Comparison of ENCODE assay signal across 13 cellular contexts in the genomic region with DNA sequence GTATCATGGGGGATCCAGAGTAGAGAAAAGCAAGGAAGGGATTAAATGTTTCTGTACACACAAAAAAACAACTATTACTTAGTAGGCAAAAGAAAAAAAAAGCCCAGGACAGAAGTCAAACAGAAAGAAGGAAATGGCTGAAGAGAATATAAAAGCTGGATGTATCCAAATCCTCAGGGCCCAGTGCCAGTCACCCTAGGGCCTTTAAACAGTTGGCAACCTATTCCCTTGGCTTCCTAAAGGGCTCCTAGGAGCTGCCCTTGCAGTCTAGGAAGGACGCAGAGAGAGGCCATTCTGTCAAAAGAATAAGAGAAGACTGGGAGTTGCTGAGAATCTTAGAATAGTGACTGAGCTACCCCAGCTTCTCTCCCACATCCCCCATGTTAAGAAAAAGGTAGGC. TPM values are rescaled to one million over a fixed set of nuclear protein-coding genes. Genes with fewer than 3 reads are reported as not detected.
DNase-seq lines count a peak whose midpoint lies in the region; ATAC-seq and TF ChIP-seq lines count a peak whose summit lies in the region.
"Had no signal": no experiment of that assay in that cellular context is flagged by ENCODE, and none has a peak within 500 bp of the region (broad histone marks: within the 10 kb centered on the region; RNA-seq: fewer than 3 reads in every experiment).

No MANE protein-coding gene starts in this region.

- no peak overlapping the region for H3K4me3 ChIP-seq in gastroesophageal sphincter
- H3K4me3 ChIP-seq in skeletal muscle tissue (ENCODE audit: low read length in 3 of 3) = no peak overlapping the region

- intact Hi-C loops in activated CD4-positive, alpha-beta T cell treated with anti-CD3 and anti-CD28 coated beads for 36 hours (cut with DNase I, micrococcal nuclease) = no loop called here

- TF ChIP-seq POLR2A in gastroesophageal sphincter (IDR thresholded peaks at IDR 0.05) = no peak

- no peaks in the 10 kb centered on the region for H3K27me3 Mint-ChIP-seq in activated CD4-positive, alpha-beta T cell treated with anti-CD3 and anti-CD28 coated beads for 36 hours

- H3K27ac ChIP-seq in VCaP = 0 out of 2 replicates have a peak overlapping the region, but pooled peaks have one; percentile 14
- peak overlapping the region in 3 of 4 donors; percentile 50 to 60 (median 52) for H3K27ac ChIP-seq in gastroesophageal sphincter
- H3K27ac ChIP-seq in skeletal muscle tissue (ENCODE audit: low read depth, low read length) = peak overlapping the region; percentile 4

- peaks cover 34% of the 10 kb centered on the region for H3K4me1 Mint-ChIP-seq in activated CD4-positive, alpha-beta T cell treated with anti-CD3 and anti-CD28 coated beads for 36 hours

- ATAC-seq in activated CD4-positive, alpha-beta T cell treated with anti-CD3 and anti-CD28 coated beads for 36 hours = no peak
- no peak for ATAC-seq in gastroesophageal sphincter
- ATAC-seq in GM18520 (IDR thresholded peaks at IDR 0.05; ENCODE audit: unreplicated experiment) = no peak
- ATAC-seq in GM21367 (IDR thresholded peaks at IDR 0.05; ENCODE audit: unreplicated experiment) = no peak

- WGBS in gastroesophageal sphincter (ENCODE audit: low coverage in 1 of 2), 2 donors = 71 to 91% methylated on average over 1 of the region's 1 CpG

- no peak overlapping the region for H3K4me3 Mint-ChIP-seq in activated CD4-positive, alpha-beta T cell treated with anti-CD3 and anti-CD28 coated beads for 36 hours

- H3K9me3 ChIP-seq in gastroesophageal sphincter = no peaks in the 10 kb centered on the region
- no peaks in the 10 kb centered on the region for H3K9me3 ChIP-seq in skeletal muscle tissue (ENCODE audit: control insufficient read depth in 3 of 3, low read length in 3 of 3)

- CTCF ChIA-PET in activated CD4-positive, alpha-beta T cell treated with anti-CD3 and anti-CD28 coated beads for 36 hours (lab: Charles Lee) = interaction anchor here (0.7 to 0.9 kb wide), 3 partner anchors 8 to 31 kb away, joined by 3 to 7 read pairs (median 6); a partner anchor contains a TSS

- H3K9me3 Mint-ChIP-seq in activated CD4-positive, alpha-beta T cell treated with anti-CD3 and anti-CD28 coated beads for 36 hours (ENCODE audit: low read depth) = no peaks in the 10 kb centered on the region
- H3K9me3 Mint-ChIP-seq: H9 had no signal

- TF ChIP-seq EP300 in gastroesophageal sphincter (IDR thresholded peaks at IDR 0.05) = no peak

- POLR2A ChIA-PET in activated CD4-positive, alpha-beta T cell treated with anti-CD3 and anti-CD28 coated beads for 36 hours (lab: Charles Lee) = no interaction called here

- TF ChIP-seq CTCF in VCaP (conservative IDR thresholded peaks at IDR 0.05) (no peak), gastroesophageal sphincter (IDR thresholded peaks at IDR 0.05) (no peak)

- H3K27me3 ChIP-seq in gastroesophageal sphincter (no peaks in the 10 kb centered on the region), skeletal muscle tissue (ENCODE audit: control insufficient read depth in 3 of 3, insufficient read depth in 3 of 3, low read length in 3 of 3) (no peaks in the 10 kb centered on the region)

- H3K4me1 ChIP-seq in gastroesophageal sphincter (peaks cover 5 to 66% (median 20%) of the 10 kb centered on the region in 3 donors), skeletal muscle tissue (ENCODE audit: control insufficient read depth in 3 of 3, insufficient read depth in 3 of 3, low read length in 3 of 3) (peaks cover 29 to 33% (median 29%) of the 10 kb centered on the region in 3 donors)

- peak overlapping the region in 1 of 3 donors; percentile 33 for H3K9ac ChIP-seq in skeletal muscle tissue (ENCODE audit: low read depth in 1 of 3, low read length in 3 of 3)

- peaks cover 41% of the 10 kb centered on the region for H3K36me3 Mint-ChIP-seq in activated CD4-positive, alpha-beta T cell treated with anti-CD3 and anti-CD28 coated beads for 36 hours (ENCODE audit: low read depth)

- peak overlapping the region; percentile 51 for H3K27ac Mint-ChIP-seq in activated CD4-positive, alpha-beta T cell treated with anti-CD3 and anti-CD28 coated beads for 36 hours
- H3K27ac Mint-ChIP-seq: H9 had no signal

- H3K36me3 ChIP-seq in gastroesophageal sphincter = peaks cover 0 to 77% of the 10 kb centered on the region in 2 donors
- H3K36me3 ChIP-seq in skeletal muscle tissue (ENCODE audit: control insufficient read depth in 3 of 3, insufficient read depth in 3 of 3, low read length in 3 of 3) = peaks cover 58 to 63% (median 62%) of the 10 kb centered on the region in 3 donors

- no peak for DNase-seq in activated CD4-positive, alpha-beta T cell treated with anti-CD3 and anti-CD28 coated beads for 36 hours
- no peak for DNase-seq in activated CD4-positive, alpha-beta T cell treated with anti-CD3 and anti-CD28 coated beads for 48 hours
- no peak for DNase-seq in NCI-H1930 (lab: John Stamatoyannopoulos, UW)
- DNase-seq: activated T-cell treated with anti-CD3 and anti-CD28 coated beads, Interleukin-2, amount 50 U/mL, for 1 hour; H9; NCI-H2171 treated with DMSO at 0.1 percent for 48 hours; NK-92 treated with Interleukin-12 subunit alpha and Interleukin-12 subunit beta, amount 100 ng/mL, for 24 hours had no signal

RNA-seq across cellular contexts. Expression of a gene that starts 5.0 kb away (rescaled TPM):
- 10 to 100 TPM; 40.5 to 51.8 TPM for total RNA-seq in activated CD4-positive, alpha-beta T cell treated with anti-CD3 and anti-CD28 coated beads for 36 hours
- total RNA-seq in gastroesophageal sphincter (10 to 100 TPM; 14.8 to 26.4 (median 19.5) TPM), skeletal muscle tissue (11.0 TPM)

RNA-seq across cellular contexts. Expression of a gene that starts 6.1 kb away (rescaled TPM):
- 10 to 100 TPM; 21.5 to 28.8 TPM for total RNA-seq in activated CD4-positive, alpha-beta T cell treated with anti-CD3 and anti-CD28 coated beads for 36 hours
- total RNA-seq in gastroesophageal sphincter (10 to 100 TPM; 10.5 to 27.4 (median 17.6) TPM), skeletal muscle tissue (13.6 TPM)

RNA-seq across cellular contexts. Expression of a gene that starts 13.0 kb away (rescaled TPM):
- 10 to 100 TPM; 25.1 to 32.0 TPM for total RNA-seq in activated CD4-positive, alpha-beta T cell treated with anti-CD3 and anti-CD28 coated beads for 36 hours
- total RNA-seq in gastroesophageal sphincter (10 to 100 TPM in 3 of 4 donors, 1 to 10 TPM in 1; 10.0 to 27.6 (median 14.7) TPM), skeletal muscle tissue (6.8 TPM)

RNA-seq across cellular contexts. Expression of a gene that starts 18.6 kb away (rescaled TPM):
- 10 to 100 TPM; 89.2 to 98.6 TPM for total RNA-seq in activated CD4-positive, alpha-beta T cell treated with anti-CD3 and anti-CD28 coated beads for 36 hours
- total RNA-seq in gastroesophageal sphincter (10 to 100 TPM; 60.5 to 83.7 (median 72.8) TPM), skeletal muscle tissue (133 TPM)

RNA-seq across cellular contexts. Expression of a gene that starts 26.5 kb away (rescaled TPM):
- under 1 TPM; 0.40 to 0.71 TPM for total RNA-seq in activated CD4-positive, alpha-beta T cell treated with anti-CD3 and anti-CD28 coated beads for 36 hours
- total RNA-seq in gastroesophageal sphincter (10 to 100 TPM in 1 of 4 donors, 1 to 10 TPM in 3; 3.7 to 60.6 (median 6.7) TPM), skeletal muscle tissue (4.7 TPM)
- total RNA-seq: A172 had no signal
